In genomic region chr6:128280066-128280465, GRCh38 we compare ENCODE assay signal across 1 cellular context.
TF ChIP-seq lines count a peak whose summit lies in the region.

No MANE protein-coding gene starts in this region.

TF ChIP-seq in GM23338, 12 proteins besides CTCF, POLR2A, EP300 and RAD21 (continued from another document):
- TF ChIP-seq ZNF462 (CRISPR knock-in tag; IDR thresholded peaks at IDR 0.05), result no peak
- no peak for TF ChIP-seq JUNB (IDR thresholded peaks at IDR 0.05; ENCODE audit: unreplicated experiment)
